Comparison of ENCODE assay signal across 10 cellular contexts in genomic region chr13:111043575-111043982, GRCh38.
DNase-seq lines count a peak whose midpoint lies in the region; ATAC-seq and TF ChIP-seq lines count a peak whose summit lies in the region.
"Had no signal": no experiment of that assay in that cellular context is flagged by ENCODE, and none has a peak within 500 bp of the region (broad histone marks: within the 10 kb centered on the region; RNA-seq: fewer than 3 reads in every experiment).

No MANE protein-coding gene starts in this region.

- DNase-seq in HK-2 (ENCODE audit: unreplicated experiment) (peak; percentile 60), erythroblast (lab: John Stamatoyannopoulos, UW) (peak; percentile 24 to 34), psoas muscle (peak; percentile 35 to 69), mesenteric fat pad (ENCODE audit: low spot score) (no peak), HEK293T (ENCODE audit: extremely low spot score) (no peak)
- DNase-seq in stimulated activated CD4-positive, alpha-beta T cell treated with anti-CD3 and anti-CD28 coated beads, Interleukin-2, amount 100 ng/mL, for 24 hours = no peak
- DNase-seq in activated CD4-positive, alpha-beta T cell treated with anti-CD3 and anti-CD28 coated beads, Interleukin-2, amount 50 U/mL, for 48 hours = no peak
- DNase-seq: NCI-H1694, SIG-M5 had no signal

- intact Hi-C loops in psoas muscle (cut with DNase I) = loop anchor here in 1 of 2 donors (10.0 kb wide), 1 partner anchor 449 kb away; no protein-coding TSS in a partner anchor

- H3K4me3 ChIP-seq in psoas muscle = no peak overlapping the region

- H3K27ac ChIP-seq in psoas muscle = no peak overlapping the region

- H3K9me3 ChIP-seq in psoas muscle = no peaks in the 10 kb centered on the region

- ATAC-seq in GM18868 (IDR thresholded peaks at IDR 0.05; ENCODE audit: unreplicated experiment) (peak; percentile 44), psoas muscle (peak in 1 of 4 donors; percentile 11)

- POLR2A ChIA-PET in HEK293T (lab: Yijun Ruan, JAX) = no interaction called here

- 54 to 67% (median 66%) methylated on average over 12 of the region's 12 CpGs for WGBS in psoas muscle, 3 donors

- TF ChIP-seq CTCF in psoas muscle (IDR thresholded peaks at IDR 0.05) = no peak

- peaks cover 11% of the 10 kb centered on the region for H3K4me1 ChIP-seq in psoas muscle

- CTCF ChIA-PET in HEK293T (lab: Yijun Ruan, JAX) = no interaction called here

- TF ChIP-seq POLR2A in erythroblast (IDR thresholded peaks at IDR 0.05; ENCODE audit: low read length) = no peak

- H3K27me3 ChIP-seq in psoas muscle (ENCODE audit: insufficient read depth in 3 of 3, low read length in 2 of 3) = peaks cover 0 to 9% (median 0%) of the 10 kb centered on the region in 3 donors

- H3K36me3 ChIP-seq in psoas muscle (ENCODE audit: insufficient read depth in 1 of 2, low read depth in 1 of 2) = no peaks in the 10 kb centered on the region

TF ChIP-seq in HEK293T, 16 proteins besides CTCF, POLR2A, EP300 and RAD21:
- TF ChIP-seq PKNOX1 (IDR thresholded peaks at IDR 0.05) = no peak
- TF ChIP-seq ELF4 (IDR thresholded peaks at IDR 0.05) = no peak
- no peak for TF ChIP-seq LEF1 (IDR thresholded peaks at IDR 0.05; ENCODE audit: borderline replicate concordance)
- TF ChIP-seq ARNT (IDR thresholded peaks at IDR 0.05) = no peak
- TF ChIP-seq BHLHE40 (IDR thresholded peaks at IDR 0.05; ENCODE audit: borderline replicate concordance) = no peak
- TF ChIP-seq SUZ12 (IDR thresholded peaks at IDR 0.05) = no peak
- no peak for TF ChIP-seq HDGF (IDR thresholded peaks at IDR 0.05; ENCODE audit: borderline replicate concordance)
- TF ChIP-seq FOXK2 (IDR thresholded peaks at IDR 0.05) = no peak
- no peak for TF ChIP-seq FOXM1 (IDR thresholded peaks at IDR 0.05; ENCODE audit: borderline replicate concordance)
- no peak for TF ChIP-seq CTBP1 (IDR thresholded peaks at IDR 0.05; ENCODE audit: borderline replicate concordance)
- no peak for TF ChIP-seq SP1 (IDR thresholded peaks at IDR 0.05)
- TF ChIP-seq TARDBP (IDR thresholded peaks at IDR 0.05) = no peak
- TF ChIP-seq NFRKB (IDR thresholded peaks at IDR 0.05) = no peak
- TF ChIP-seq ZNF384 (IDR thresholded peaks at IDR 0.05) = no peak
- TF ChIP-seq FOXA1 (IDR thresholded peaks at IDR 0.05) = no peak
- TF ChIP-seq L3MBTL2 (conservative IDR thresholded peaks at IDR 0.05) = no peak

Comparison
In these comparisons a context has a peak if more than half of its experiments do, and no peak if none do; other contexts are left out.
1. DNase-seq: peak in HK-2 (single experiment), erythroblast (2 of 2) and psoas muscle (2 of 2); none in stimulated activated CD4-positive, alpha-beta T cell treated with anti-CD3 and anti-CD28 coated beads, Interleukin-2, amount 100 ng/mL, for 24 hours (0 of 2), mesenteric fat pad (single experiment), HEK293T (single experiment) and activated CD4-positive, alpha-beta T cell treated with anti-CD3 and anti-CD28 coated beads, Interleukin-2, amount 50 U/mL, for 48 hours (0 of 2).